In genomic region chr11:45147017-45147728, GRCh38 we compare ENCODE assay signal across 8 cellular contexts. TPM values are rescaled to one million over a fixed set of nuclear protein-coding genes. Genes with fewer than 3 reads are reported as not detected.
DNase-seq lines count a peak whose midpoint lies in the region; ATAC-seq and TF ChIP-seq lines count a peak whose summit lies in the region.

No MANE protein-coding gene starts in this region.

- H3K27ac Mint-ChIP-seq in activated CD4-positive, alpha-beta T cell treated with anti-CD3 and anti-CD28 coated beads, Interleukin-2, amount 10 ng/mL, durations not matched to agents 24 days and 14 days = peak overlapping the region; percentile 83

- TF ChIP-seq CTCF in colonic mucosa (IDR thresholded peaks at IDR 0.05) = no peak

- H3K36me3 ChIP-seq in BLaER1 (no peaks in the 10 kb centered on the region; the same call in 1 of the 2 replicates), colonic mucosa (no peaks in the 10 kb centered on the region)

- peaks cover 3% of the 10 kb centered on the region for H3K36me3 Mint-ChIP-seq in activated CD4-positive, alpha-beta T cell treated with anti-CD3 and anti-CD28 coated beads, Interleukin-2, amount 10 ng/mL, durations not matched to agents 24 days and 14 days (ENCODE audit: low read depth)

- peak overlapping the region; percentile 92 for H3K4me2 ChIP-seq in BLaER1

- H3K9ac ChIP-seq in BLaER1 (peak overlapping the region; percentile 93), colonic mucosa (ENCODE audit: low read depth in 2 of 2, low read length in 2 of 2) (peak overlapping the region; percentile 67 to 76)

- H3K4me3 Mint-ChIP-seq in activated CD4-positive, alpha-beta T cell treated with anti-CD3 and anti-CD28 coated beads, Interleukin-2, amount 10 ng/mL, durations not matched to agents 24 days and 14 days = peak overlapping the region; percentile 82

- peaks cover 23% of the 10 kb centered on the region for H3K4me1 ChIP-seq in BLaER1
- peaks cover 3% of the 10 kb centered on the region for H3K4me1 ChIP-seq in colonic mucosa

- H3K9me3 Mint-ChIP-seq in activated CD4-positive, alpha-beta T cell treated with anti-CD3 and anti-CD28 coated beads, Interleukin-2, amount 10 ng/mL, durations not matched to agents 24 days and 14 days = peaks cover 8% of the 10 kb centered on the region

- peak overlapping the region; percentile 85 for H3K4me3 ChIP-seq in BLaER1
- peak overlapping the region; percentile 77 for H3K4me3 ChIP-seq in colonic mucosa

- ATAC-seq in GM19351 (IDR thresholded peaks at IDR 0.05; ENCODE audit: unreplicated experiment) = peak; percentile 97
- peak; percentile 92 for ATAC-seq in HG03469 (IDR thresholded peaks at IDR 0.05; ENCODE audit: unreplicated experiment)

- peaks cover 44% of the 10 kb centered on the region for H3K27me3 Mint-ChIP-seq in activated CD4-positive, alpha-beta T cell treated with anti-CD3 and anti-CD28 coated beads, Interleukin-2, amount 10 ng/mL, durations not matched to agents 24 days and 14 days

- peak overlapping the region; percentile 96 for H3K27ac ChIP-seq in BLaER1
- peak overlapping the region; percentile 88 for H3K27ac ChIP-seq in colonic mucosa
- peak overlapping the region; percentile 93 for H3K27ac ChIP-seq in layer of hippocampus (ENCODE audit: low read depth, low read length)

- no peaks in the 10 kb centered on the region for H3K9me3 ChIP-seq in BLaER1
- no peaks in the 10 kb centered on the region for H3K9me3 ChIP-seq in colonic mucosa

- intact Hi-C loops in activated CD4-positive, alpha-beta T cell treated with anti-CD3 and anti-CD28 coated beads, Interleukin-2, amount 10 ng/mL, durations not matched to agents 24 days and 14 days (cut with micrococcal nuclease) = loop anchor here (1.0 to 10.0 kb wide), 3 partner anchors 192 to 572 kb away; no protein-coding TSS in a partner anchor
- intact Hi-C loops in colonic mucosa (cut with DNase I) = no loop called here

- peak; percentile 91 to 98 for DNase-seq in NCI-H526 (lab: John Stamatoyannopoulos, UW)
- peak; percentile 98 for DNase-seq in activated CD4-positive, alpha-beta T cell treated with anti-CD3 and anti-CD28 coated beads, Interleukin-2, amount 10 ng/mL, durations not matched to agents 24 days and 14 days
- peak; percentile 95 for DNase-seq in colonic mucosa
- DNase-seq in stimulated activated CD4-positive, alpha-beta T cell treated with anti-CD3 and anti-CD28 coated beads, Interleukin-1b, Interleukin-23, amount 100 ng/mL, for 1 hour (ENCODE audit: low read depth in 2 of 2) = peak; percentile 84

- H3K27me3 ChIP-seq in BLaER1 (no peaks in the 10 kb centered on the region), colonic mucosa (no peaks in the 10 kb centered on the region), layer of hippocampus (ENCODE audit: control insufficient read depth, insufficient read depth, low read length) (no peaks in the 10 kb centered on the region)

- H4K20me1 ChIP-seq in BLaER1 = no peaks in the 10 kb centered on the region; the same call in 1 of the 2 replicates

- H3K4me1 Mint-ChIP-seq in activated CD4-positive, alpha-beta T cell treated with anti-CD3 and anti-CD28 coated beads, Interleukin-2, amount 10 ng/mL, durations not matched to agents 24 days and 14 days = peaks cover 12% of the 10 kb centered on the region

RNA-seq across cellular contexts. Expression of gene PRDM11, which starts 0.7 kb away (rescaled TPM):
- 1.4 and 1.9 TPM in 2 replicates for total RNA-seq in activated CD4-positive, alpha-beta T cell treated with anti-CD3 and anti-CD28 coated beads, Interleukin-2, amount 10 ng/mL, durations not matched to agents 24 days and 14 days
- total RNA-seq in colonic mucosa = 1 to 10 TPM; 4.1 to 8.3 TPM

Comparison
In these comparisons a context has a peak if more than half of its experiments do, and no peak if none do; other contexts are left out.
1. Peak in every context shown above with its lines: DNase-seq, ATAC-seq, H3K4me3 ChIP-seq and H3K27ac ChIP-seq.